In genomic region chr3:10508619-10509260, GRCh38 we compare ENCODE assay signal across 1 cellular context.
TF ChIP-seq lines count a peak whose summit lies in the region.

No MANE protein-coding gene starts in this region.

TF ChIP-seq in H1, 55 proteins besides CTCF, POLR2A, EP300 and RAD21 (continued from another document):
- no peak for TF ChIP-seq POLR2AphosphoS5 (IDR thresholded peaks at IDR 0.05; ENCODE audit: low read depth, low read length)
TF ChIP-seq in H1: peak in this region for 0.
